Comparison of ENCODE assay signal across 21 cellular contexts in the genomic region with DNA sequence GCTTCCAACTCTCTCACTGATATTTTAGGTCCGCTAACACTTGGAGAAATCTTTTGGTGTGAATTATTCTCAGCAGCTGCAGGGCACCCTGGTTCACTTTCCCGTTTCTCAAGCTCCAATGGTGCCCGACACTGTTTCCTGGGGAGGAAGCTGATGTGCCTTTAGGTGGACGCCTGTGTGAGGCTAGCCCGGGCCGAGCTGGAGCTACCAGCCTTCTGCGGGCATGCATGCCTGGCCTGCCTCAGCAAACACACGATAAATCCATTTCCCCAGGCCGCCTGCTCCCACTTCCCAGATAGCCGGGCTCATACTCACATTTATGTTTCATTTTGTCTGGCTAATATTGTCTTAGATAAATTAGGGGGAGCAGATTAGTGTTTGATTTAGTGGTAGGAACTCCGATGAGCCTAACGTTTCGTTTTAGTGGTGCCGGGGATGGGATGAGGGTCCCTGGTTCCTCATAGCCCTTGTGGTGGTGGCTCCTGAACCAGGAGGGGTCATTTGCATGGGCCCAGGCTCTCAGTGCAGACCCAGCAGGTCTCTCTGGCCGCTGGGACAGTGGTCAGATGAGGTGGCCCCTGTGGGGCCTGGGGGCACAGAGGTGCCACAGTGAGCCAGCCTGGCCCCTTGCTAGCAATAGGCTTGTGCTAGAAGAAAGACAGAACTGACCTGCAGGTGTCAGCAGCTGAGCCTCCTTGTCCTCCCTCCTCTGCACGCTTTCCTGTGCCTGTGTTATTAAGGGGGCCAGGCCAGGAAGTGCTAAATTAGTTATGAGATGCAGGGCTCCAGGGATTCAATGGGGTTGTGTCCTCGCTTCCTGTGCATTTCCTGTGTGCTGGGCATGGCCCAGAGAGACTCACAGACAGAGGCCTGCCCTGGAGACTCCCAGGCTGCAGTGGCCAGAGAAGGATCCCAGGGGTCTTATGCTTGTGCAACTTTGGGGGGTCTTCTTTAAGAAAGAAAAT.
DNase-seq lines count a peak whose midpoint lies in the region; ATAC-seq, FAIRE-seq and TF ChIP-seq lines count a peak whose summit lies in the region.
"Had no signal": no experiment of that assay in that cellular context is flagged by ENCODE, and none has a peak within 500 bp of the region (broad histone marks: within the 10 kb centered on the region; RNA-seq: fewer than 3 reads in every experiment).

No MANE protein-coding gene starts in this region.

- H3K79me1 ChIP-seq in H1 (ENCODE audit: low read depth, low read length) (no peaks in the 10 kb centered on the region), neuronal stem cell (ENCODE audit: low read depth, low read length) (peaks cover 1% of the 10 kb centered on the region)

- H4K91ac ChIP-seq in H1 (replicated peaks; ENCODE audit: insufficient read length, low read length): no peak overlapping the region
- no peak overlapping the region for H4K91ac ChIP-seq in neuronal stem cell (ENCODE audit: low read depth, low read length, poor library complexity)

- H3K36me3 Mint-ChIP-seq in activated CD4-positive, alpha-beta memory T cell treated with anti-CD3 and anti-CD28 coated beads, Interleukin-2, amount 10 ng/mL, durations not matched to agents 7 days and 5 days (ENCODE audit: low read depth): peaks cover 16% of the 10 kb centered on the region
- no peaks in the 10 kb centered on the region for H3K36me3 Mint-ChIP-seq in activated CD4-positive, alpha-beta memory T cell treated with anti-CD3 and anti-CD28 coated beads for 36 hours
- H3K36me3 Mint-ChIP-seq: CD4-positive, CD25-positive, alpha-beta regulatory T cell; neural progenitor cell had no signal

- H4K20me1 ChIP-seq in H1 (replicated peaks in 1 of 2; ENCODE audit: control insufficient read depth in 1 of 2, insufficient read depth in 2 of 2, low read length in 2 of 2): peaks cover 0 to 1% of the 10 kb centered on the region in 2 experiments

- no peak overlapping the region for H3K4me3 Mint-ChIP-seq in activated CD4-positive, alpha-beta memory T cell treated with anti-CD3 and anti-CD28 coated beads, Interleukin-2, amount 10 ng/mL, durations not matched to agents 7 days and 5 days
- H3K4me3 Mint-ChIP-seq in activated CD4-positive, alpha-beta memory T cell treated with anti-CD3 and anti-CD28 coated beads for 36 hours: no peak overlapping the region
- H3K4me3 Mint-ChIP-seq: activated naive CD4-positive, alpha-beta T cell treated with anti-CD3 and anti-CD28 coated beads for 36 hours; dendritic cell treated with granulocyte-macrophage colony-stimulating factor and Interleukin-4, amounts not matched to agents 40 ng/mL and 50 ng/mL, for 4 days; neural progenitor cell; T-helper 1 cell treated with Interleukin-12 subunit alpha and Interleukin-12 subunit beta and Interleukin-4 antibody, amounts not matched to agents 30 μg/mL and 1 μg/mL, for 36 hours had no signal

- H3K23me2 ChIP-seq in H1 (ENCODE audit: low read depth, low read length): peaks cover 2% of the 10 kb centered on the region; the same call in 1 of the 2 replicates

- TF ChIP-seq CTCF in H1 (IDR thresholded peaks at IDR 0.05; ENCODE audit: control extremely low read depth in 1 of 3, insufficient read depth in 1 of 3, low read depth in 1 of 3, low read length in 3 of 3): peak; percentile 17 to 30 (median 19); a peak in 3 of 4 replicates

- TF ChIP-seq POLR2A in H1 (IDR thresholded peaks at IDR 0.05; ENCODE audit: control extremely low read depth in 1 of 2, low read depth in 2 of 2, low read length in 2 of 2): no peak

- H2BK12ac ChIP-seq in H1 (ENCODE audit: low read depth, low read length): no peak overlapping the region
- no peak overlapping the region for H2BK12ac ChIP-seq in neuronal stem cell (ENCODE audit: low read length)

- no peak overlapping the region for H4K5ac ChIP-seq in H1 (ENCODE audit: insufficient read length, low read depth, low read length)

- H3K27ac ChIP-seq in H1 (ENCODE audit: low read depth, low read length) (no peak overlapping the region), neuronal stem cell (replicated peaks; ENCODE audit: low read length) (no peak overlapping the region)
- H3K27ac ChIP-seq: A549, body of pancreas, epithelial cell of prostate, neural progenitor cell, vagina had no signal

- no peak for FAIRE-seq in H1 (lab: Jason Lieb, UNC)
- FAIRE-seq: A549 had no signal

- H3K27ac Mint-ChIP-seq in activated CD4-positive, alpha-beta memory T cell treated with anti-CD3 and anti-CD28 coated beads, Interleukin-2, amount 10 ng/mL, durations not matched to agents 7 days and 5 days: peak overlapping the region; percentile 83
- no peak overlapping the region for H3K27ac Mint-ChIP-seq in activated CD4-positive, alpha-beta memory T cell treated with anti-CD3 and anti-CD28 coated beads for 36 hours
- H3K27ac Mint-ChIP-seq: activated naive CD4-positive, alpha-beta T cell treated with anti-CD3 and anti-CD28 coated beads for 36 hours; CD4-positive, CD25-positive, alpha-beta regulatory T cell; dendritic cell treated with granulocyte-macrophage colony-stimulating factor and Interleukin-4, amounts not matched to agents 40 ng/mL and 50 ng/mL, for 4 days; neural progenitor cell had no signal

- TF ChIP-seq EP300 in H1 (IDR thresholded peaks at IDR 0.05; ENCODE audit: borderline replicate concordance in 1 of 2, low read depth in 2 of 2, low read length in 2 of 2): no peak

- H2AK5ac ChIP-seq in H1 (ENCODE audit: low read depth, low read length) (no peak overlapping the region), neuronal stem cell (ENCODE audit: low read depth, low read length) (no peak overlapping the region)

- no peak overlapping the region; the same call in 1 of the 2 replicates for H2BK20ac ChIP-seq in H1 (ENCODE audit: low read length)

- 87% methylated on average over 14 of the region's 17 CpGs; no CpG with 5 or more reads in 1 of the 2 experiments for WGBS in H1 (ENCODE audit: extremely low coverage in 1 of 2, insufficient coverage in 1 of 2, insufficient read length in 1 of 2, insufficient replicate concordance in 2 of 2, low coverage in 1 of 2, low lambda C conversion rate in 2 of 2, missing lambda C conversion rate in 1 of 2), 2 experiments
- WGBS in neuronal stem cell (ENCODE audit: extremely low coverage in 2 of 2, insufficient read length in 2 of 2, insufficient replicate concordance in 1 of 2), 2 donors: no CpG with 5 or more reads among the region's 17 CpGs

- H3K36me3 ChIP-seq in H1 (ENCODE audit: control insufficient read depth in 2 of 4, insufficient read depth in 4 of 4, low read length in 3 of 4): no peaks in the 10 kb centered on the region; a peak in 1 of 8 replicates
- H3K36me3 ChIP-seq in neuronal stem cell (replicated peaks in 1 of 2; ENCODE audit: control insufficient read depth in 2 of 2, insufficient read depth in 2 of 2, low read length in 2 of 2): no peaks in the 10 kb centered on the region
- H3K36me3 ChIP-seq: neural progenitor cell, vagina had no signal

- ATAC-seq in GM21825 (IDR thresholded peaks at IDR 0.05; ENCODE audit: unreplicated experiment): no peak
- ATAC-seq: A549, body of pancreas had no signal

- TF ChIP-seq RAD21 in H1 (IDR thresholded peaks at IDR 0.05 in 1 of 2, conservative IDR thresholded peaks at IDR 0.05 in 1 of 2; ENCODE audit: low read depth in 2 of 2, low read length in 2 of 2): peak; percentile 18 to 49

- H3K4ac ChIP-seq in H1 (replicated peaks; ENCODE audit: insufficient read length, low read depth, low read length) (no peak overlapping the region), neuronal stem cell (ENCODE audit: low read length) (no peak overlapping the region)

- H3K9me3 ChIP-seq in H1 (ENCODE audit: insufficient read depth in 2 of 2, low read depth in 1 of 2, low read length in 1 of 2): peaks cover 0 to 4% of the 10 kb centered on the region in 2 experiments; a peak in 2 of 4 replicates
- no peaks in the 10 kb centered on the region for H3K9me3 ChIP-seq in neuronal stem cell (replicated peaks in 1 of 2; ENCODE audit: control insufficient read depth in 2 of 2, insufficient read depth in 1 of 2, low read depth in 1 of 2, low read length in 2 of 2)
- H3K9me3 ChIP-seq: A549, body of pancreas, vagina had no signal

- no peaks in the 10 kb centered on the region for H3K27me3 ChIP-seq in H1 (replicated peaks in 1 of 4; ENCODE audit: control insufficient read depth in 3 of 4, extremely low read depth in 1 of 4, insufficient read depth in 3 of 4, low read length in 3 of 4)
- peaks cover 0 to 5% (median 0%) of the 10 kb centered on the region in 3 experiments for H3K27me3 ChIP-seq in neuronal stem cell (ENCODE audit: control insufficient read depth in 3 of 3, insufficient read depth in 3 of 3, low read depth in 1 of 3, low read length in 3 of 3)
- H3K27me3 ChIP-seq: body of pancreas, neural progenitor cell had no signal

- H2BK120ac ChIP-seq in H1 (replicated peaks; ENCODE audit: low read depth, low read length): no peak overlapping the region
- H2BK120ac ChIP-seq in neuronal stem cell (ENCODE audit: low read depth, low read length): no peak overlapping the region

- no peaks in the 10 kb centered on the region for H3K79me2 ChIP-seq in H1 (ENCODE audit: control insufficient read depth in 1 of 2, insufficient read depth in 2 of 2, low read length in 2 of 2)

- POLR2A ChIA-PET in activated CD4-positive, alpha-beta memory T cell treated with anti-CD3 and anti-CD28 coated beads, Interleukin-2, amount 10 ng/mL, durations not matched to agents 7 days and 5 days (lab: Charles Lee): no interaction called here
- POLR2A ChIA-PET in activated CD4-positive, alpha-beta memory T cell treated with anti-CD3 and anti-CD28 coated beads for 36 hours (lab: Charles Lee): no interaction called here
- POLR2A ChIA-PET in H1 (lab: Charles Lee; ENCODE audit: partially characterized antibody): no interaction called here

- peaks cover 0 to 11% (median 4%) of the 10 kb centered on the region in 4 experiments; a peak in 4 of 7 replicates for H3K4me1 ChIP-seq in H1 (replicated peaks in 1 of 4; ENCODE audit: control insufficient read depth in 3 of 4, insufficient read depth in 4 of 4, low read length in 3 of 4)
- peaks cover 0 to 4% of the 10 kb centered on the region in 2 donors for H3K4me1 ChIP-seq in neuronal stem cell (ENCODE audit: control insufficient read depth in 2 of 2, insufficient read depth in 1 of 2, low read depth in 1 of 2, low read length in 2 of 2)
- H3K4me1 ChIP-seq: A549 had no signal

- H2AFZ ChIP-seq in H1 (ENCODE audit: low read length): no peak overlapping the region
- peak overlapping the region; percentile 15 for H2AFZ ChIP-seq in neuronal stem cell (ENCODE audit: low read length)
- H2AFZ ChIP-seq: neural progenitor cell had no signal

- peaks cover 46% of the 10 kb centered on the region for H3K4me1 Mint-ChIP-seq in activated CD4-positive, alpha-beta memory T cell treated with anti-CD3 and anti-CD28 coated beads, Interleukin-2, amount 10 ng/mL, durations not matched to agents 7 days and 5 days
- peaks cover 29% of the 10 kb centered on the region for H3K4me1 Mint-ChIP-seq in activated CD4-positive, alpha-beta memory T cell treated with anti-CD3 and anti-CD28 coated beads for 36 hours (ENCODE audit: low read depth)

- H3K14ac ChIP-seq in H1 (ENCODE audit: insufficient read length): no peak overlapping the region
- peak overlapping the region; percentile 85 for H3K14ac ChIP-seq in neuronal stem cell (ENCODE audit: low read length)

- H2BK5ac ChIP-seq in H1 (ENCODE audit: low read depth, low read length) (no peak overlapping the region), neuronal stem cell (ENCODE audit: low read length) (no peak overlapping the region)

- H3K4me3 ChIP-seq in H1 (ENCODE audit: extremely low read depth in 1 of 4, insufficient read depth in 2 of 4, low read depth in 3 of 4, low read length in 4 of 4) (no peak overlapping the region), neuronal stem cell (ENCODE audit: low read length in 2 of 2) (no peak overlapping the region)
- H3K4me3 ChIP-seq: A549, body of pancreas, neural progenitor cell, vagina had no signal

- no peak overlapping the region for H3K9ac ChIP-seq in H1 (replicated peaks in 1 of 4; ENCODE audit: extremely low read depth in 1 of 4, low read depth in 3 of 4, low read length in 3 of 4)
- H3K9ac ChIP-seq in neuronal stem cell (ENCODE audit: low read depth, low read length, poor library complexity): no peak overlapping the region
- H3K9ac ChIP-seq: neural progenitor cell had no signal

- H3K18ac ChIP-seq in H1 (ENCODE audit: extremely low read depth, low read length): no peak overlapping the region
- peak overlapping the region; percentile 19 for H3K18ac ChIP-seq in neuronal stem cell (ENCODE audit: low read length)

- no peak for DNase-seq in activated CD4-positive, alpha-beta memory T cell treated with anti-CD3 and anti-CD28 coated beads, Interleukin-2, amount 10 ng/mL, durations not matched to agents 7 days and 5 days
- no peak for DNase-seq in activated CD4-positive, alpha-beta memory T cell treated with anti-CD3 and anti-CD28 coated beads for 36 hours
- DNase-seq in NCI-H510A treated with DMSO at 0.1 percent for 48 hours (lab: John Stamatoyannopoulos, UW) (peak; percentile 18), H1 (ENCODE audit: low read depth in 1 of 2, low spot score in 2 of 2) (peak in 1 of 2 experiments; percentile 44), neuronal stem cell (ENCODE audit: low spot score) (no peak), SKM-1 (lab: John Stamatoyannopoulos, UW; ENCODE audit: unreplicated experiment) (no peak), NCI-H187 treated with DMSO at 0.1 percent for 48 hours (lab: John Stamatoyannopoulos, UW) (no peak)
- DNase-seq: activated T-cell treated with anti-CD3 and anti-CD28 coated beads for 4 hours, foreskin melanocyte, HCEC 1CT, retina had no signal

- H3K23ac ChIP-seq in H1 (ENCODE audit: insufficient read length): no peak overlapping the region
- no peak overlapping the region for H3K23ac ChIP-seq in neuronal stem cell (ENCODE audit: low read depth, low read length, poor library complexity)

- no peak overlapping the region; the same call in 1 of the 2 replicates for H4K8ac ChIP-seq in H1 (ENCODE audit: extremely low read depth, insufficient read depth, low read length)
- no peak overlapping the region for H4K8ac ChIP-seq in neuronal stem cell (ENCODE audit: low read depth, low read length)

- H2BK15ac ChIP-seq in H1 (ENCODE audit: low read length) (no peak overlapping the region; the same call in 1 of the 2 replicates), neuronal stem cell (ENCODE audit: low read length) (no peak overlapping the region)

- H3K9me3 Mint-ChIP-seq in activated CD4-positive, alpha-beta memory T cell treated with anti-CD3 and anti-CD28 coated beads, Interleukin-2, amount 10 ng/mL, durations not matched to agents 7 days and 5 days: peaks cover 12% of the 10 kb centered on the region
- H3K9me3 Mint-ChIP-seq in activated CD4-positive, alpha-beta memory T cell treated with anti-CD3 and anti-CD28 coated beads for 36 hours: peaks cover 2% of the 10 kb centered on the region
- H3K9me3 Mint-ChIP-seq: activated naive CD4-positive, alpha-beta T cell treated with anti-CD3 and anti-CD28 coated beads for 36 hours; dendritic cell treated with granulocyte-macrophage colony-stimulating factor and Interleukin-4, amounts not matched to agents 40 ng/mL and 50 ng/mL, for 4 days had no signal

- intact Hi-C loops in activated CD4-positive, alpha-beta memory T cell treated with anti-CD3 and anti-CD28 coated beads for 36 hours (cut with micrococcal nuclease): no loop called here

- H3K27me3 Mint-ChIP-seq in activated CD4-positive, alpha-beta memory T cell treated with anti-CD3 and anti-CD28 coated beads, Interleukin-2, amount 10 ng/mL, durations not matched to agents 7 days and 5 days: peaks cover 2% of the 10 kb centered on the region
- peaks cover 7% of the 10 kb centered on the region for H3K27me3 Mint-ChIP-seq in activated CD4-positive, alpha-beta memory T cell treated with anti-CD3 and anti-CD28 coated beads for 36 hours
- H3K27me3 Mint-ChIP-seq: CD4-positive, CD25-positive, alpha-beta regulatory T cell had no signal

- CTCF ChIA-PET in activated CD4-positive, alpha-beta memory T cell treated with anti-CD3 and anti-CD28 coated beads, Interleukin-2, amount 10 ng/mL, durations not matched to agents 7 days and 5 days (lab: Charles Lee): no interaction called here
- CTCF ChIA-PET in activated CD4-positive, alpha-beta memory T cell treated with anti-CD3 and anti-CD28 coated beads for 36 hours (lab: Charles Lee): interaction anchor here (1.0 kb wide), 1 partner anchor 11 kb away, joined by 4 read pairs; no protein-coding TSS in a partner anchor
- CTCF ChIA-PET in H1 (lab: Charles Lee; ENCODE audit: partially characterized antibody): interaction anchor here (0.6 to 4.6 kb wide), 10 partner anchors 13 to 338 kb away, joined by 3 to 14 read pairs (median 3); no protein-coding TSS in a partner anchor

- no peak overlapping the region for H3K4me2 ChIP-seq in H1 (ENCODE audit: insufficient read depth in 1 of 2, low read depth in 2 of 2, low read length in 2 of 2)
- H3K4me2 ChIP-seq in neuronal stem cell (ENCODE audit: insufficient read depth, low read length, poor library complexity, severe bottlenecking): no peak overlapping the region
- H3K4me2 ChIP-seq: A549, neural progenitor cell had no signal

- no peak overlapping the region for H3K56ac ChIP-seq in H1 (replicated peaks; ENCODE audit: insufficient read length, low read depth, low read length)
